ENCODE assay signal across 27 cellular contexts in genomic region chr6:14807971-14808370, GRCh38.
"Had no signal": no experiment of that assay in that cellular context is flagged by ENCODE, and none has a peak within 500 bp of the region (broad histone marks: within the 10 kb centered on the region; RNA-seq: fewer than 3 reads in every experiment).

No MANE protein-coding gene starts in this region.

- H3K9me3 Mint-ChIP-seq: effector memory CD8-positive, alpha-beta T cell had no signal

- H3K27me3 ChIP-seq: colonic mucosa, esophagus squamous epithelium, gastrocnemius medialis, heart right ventricle, left lung had no signal

- H3K4me3 Mint-ChIP-seq: dendritic cell treated with granulocyte-macrophage colony-stimulating factor and Interleukin-4, amounts not matched to agents 40 ng/mL and 50 ng/mL, for 4 days; effector memory CD8-positive, alpha-beta T cell; endodermal cell; mesothelial cell of epicardium; naive B cell had no signal

- DNase-seq: colonic mucosa; cortex of kidney; effector CD8-positive, alpha-beta T cell; effector memory CD8-positive, alpha-beta T cell; endodermal cell; esophagus squamous epithelium; foreskin fibroblast; foreskin melanocyte; gastrocnemius medialis; glutamatergic neuron; head of caudate nucleus; heart right ventricle; hippocampal formation; left cardiac atrium; left lung; left ventricle myocardium superior; lower lobe of right lung; mesenchymal stem cell; mucosa of descending colon; naive B cell had no signal

- FAIRE-seq: endometrium, islet of Langerhans, keratinocyte had no signal

- H3K36me3 ChIP-seq: colonic mucosa, esophagus squamous epithelium, gastrocnemius medialis, heart right ventricle, left lung, lower lobe of right lung had no signal

- H3K9me3 ChIP-seq: colonic mucosa, esophagus squamous epithelium, gastrocnemius medialis, left lung, lower lobe of right lung had no signal

- H3K27ac ChIP-seq: colonic mucosa, epithelial cell of prostate, esophagus squamous epithelium, gastrocnemius medialis, heart right ventricle, left lung, lower lobe of right lung had no signal

- H3K27me3 Mint-ChIP-seq: naive B cell had no signal

- H3K4me3 ChIP-seq: colonic mucosa, esophagus squamous epithelium, gastrocnemius medialis, heart right ventricle, left lung, lower lobe of right lung, mucosa of descending colon had no signal

- ATAC-seq: effector memory CD8-positive, alpha-beta T cell; esophagus mucosa; gastrocnemius medialis; heart right ventricle; left cardiac atrium; left lung; left ventricle myocardium superior; lower lobe of right lung; mucosa of descending colon had no signal

- H3K27ac Mint-ChIP-seq: dendritic cell treated with granulocyte-macrophage colony-stimulating factor and Interleukin-4, amounts not matched to agents 40 ng/mL and 50 ng/mL, for 4 days; endodermal cell; mesothelial cell of epicardium had no signal
